ENCODE assay signal across 7 cellular contexts in genomic region chr19:5434970-5435641, GRCh38. TPM values are rescaled to one million over a fixed set of nuclear protein-coding genes. Genes with fewer than 3 reads are reported as not detected.
A peak's percentile ranks its signal among the peaks of the same experiment; 100 is the strongest.
DNase-seq lines count a peak whose midpoint lies in the region; FAIRE-seq and TF ChIP-seq lines count a peak whose summit lies in the region.

No MANE protein-coding gene starts in this region.

- DNase-seq in HPDE6-E6E7 (ENCODE audit: extremely low spot score) (peak; percentile 90), head of caudate nucleus (peak; percentile 24 to 93 (median 66)), NCI-H1092 treated with DMSO at 0.1 percent for 48 hours (lab: John Stamatoyannopoulos, UW) (no peak), NCI-H2107 treated with DMSO at 0.1 percent for 48 hours (lab: John Stamatoyannopoulos, UW; ENCODE audit: unreplicated experiment) (no peak), GM12891 (ENCODE audit: insufficient read length, low spot score) (no peak)
- peak; percentile 40 for DNase-seq in activated CD8-positive, alpha-beta memory T cell treated with anti-CD3 and anti-CD28 coated beads, Interleukin-2, amount 50 U/mL, for 24 hours (ENCODE audit: extremely low read depth)
- DNase-seq in stimulated activated CD8-positive, alpha-beta memory T cell treated with anti-CD3 and anti-CD28 coated beads, Interleukin-2, amount 100 ng/mL, for 48 hours (ENCODE audit: low read depth in 2 of 2) = peak; percentile 44 to 50

- TF ChIP-seq POLR2A in GM12891 (IDR thresholded peaks at IDR 0.05; ENCODE audit: low read depth, low read length) = no peak

- intact Hi-C loops in head of caudate nucleus (cut with DNase I) = no loop called here

- no peak for FAIRE-seq in GM12891 (lab: Jason Lieb, UNC)

TF ChIP-seq in GM12891, 5 proteins besides CTCF, POLR2A, EP300 and RAD21:
- no peak for TF ChIP-seq POLR2AphosphoS5 (IDR thresholded peaks at IDR 0.05; ENCODE audit: low read depth, low read length)
- no peak for TF ChIP-seq TAF1 (IDR thresholded peaks at IDR 0.05; ENCODE audit: low read depth, low read length)
- TF ChIP-seq SPI1 (IDR thresholded peaks at IDR 0.05; ENCODE audit: low read depth, low read length) = no peak

RNA-seq across cellular contexts. Expression of gene ZNRF4, which starts 20.1 kb away (rescaled TPM):
- not detected for polyA plus RNA-seq in GM12891 (2012; ENCODE audit: low read depth, missing spikeins)

Comparison
In these comparisons a context has a peak if more than half of its experiments do, and no peak if none do; other contexts are left out.
1. DNase-seq: peak in HPDE6-E6E7 (single experiment), activated CD8-positive, alpha-beta memory T cell treated with anti-CD3 and anti-CD28 coated beads, Interleukin-2, amount 50 U/mL, for 24 hours (single experiment), head of caudate nucleus (42 of 42) and stimulated activated CD8-positive, alpha-beta memory T cell treated with anti-CD3 and anti-CD28 coated beads, Interleukin-2, amount 100 ng/mL, for 48 hours (2 of 2); none in NCI-H1092 treated with DMSO at 0.1 percent for 48 hours (single experiment), NCI-H2107 treated with DMSO at 0.1 percent for 48 hours (single experiment) and GM12891 (single experiment).